Comparison of ENCODE assay signal across 4 cellular contexts in the genomic region with DNA sequence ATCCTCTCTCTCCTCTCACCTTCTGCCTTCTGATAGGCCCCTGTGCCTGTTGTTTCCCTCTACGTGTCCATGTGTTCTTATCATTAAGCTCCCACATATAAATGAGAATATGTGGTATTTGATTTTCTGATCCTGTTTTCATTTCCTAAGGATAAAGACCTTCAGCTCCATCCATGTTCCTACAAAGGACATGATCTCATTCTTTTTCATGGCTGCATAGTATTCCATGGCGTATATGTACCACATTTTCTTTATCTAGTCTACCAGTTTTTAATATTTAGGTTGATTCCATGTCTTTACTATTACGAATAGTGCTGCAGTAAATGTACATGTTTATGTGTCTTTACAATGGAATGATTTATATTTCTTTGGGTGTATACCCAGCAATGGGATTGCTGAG.
A peak's percentile ranks its signal among the peaks of the same experiment; 100 is the strongest.
TF ChIP-seq lines count a peak whose summit lies in the region.

No MANE protein-coding gene starts in this region.

TF ChIP-seq in SK-N-SH treated with all-trans-retinoic acid at 6 μM for 48 hours, 23 proteins besides CTCF, POLR2A, EP300 and RAD21:
- TF ChIP-seq, protein P1, sequence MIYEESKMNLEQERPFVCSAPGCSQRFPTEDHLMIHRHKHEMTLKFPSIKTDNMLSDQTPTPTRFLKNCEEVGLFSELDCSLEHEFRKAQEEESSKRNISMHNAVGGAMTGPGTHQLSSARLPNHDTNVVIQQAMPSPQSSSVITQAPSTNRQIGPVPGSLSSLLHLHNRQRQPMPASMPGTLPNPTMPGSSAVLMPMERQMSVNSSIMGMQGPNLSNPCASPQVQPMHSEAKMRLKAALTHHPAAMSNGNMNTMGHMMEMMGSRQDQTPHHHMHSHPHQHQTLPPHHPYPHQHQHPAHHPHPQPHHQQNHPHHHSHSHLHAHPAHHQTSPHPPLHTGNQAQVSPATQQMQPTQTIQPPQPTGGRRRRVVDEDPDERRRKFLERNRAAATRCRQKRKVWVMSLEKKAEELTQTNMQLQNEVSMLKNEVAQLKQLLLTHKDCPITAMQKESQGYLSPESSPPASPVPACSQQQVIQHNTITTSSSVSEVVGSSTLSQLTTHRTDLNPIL (CRISPR knock-in tag; IDR thresholded peaks at IDR 0.05; ENCODE audit: low read depth), result no peak
- TF ChIP-seq, protein P2, sequence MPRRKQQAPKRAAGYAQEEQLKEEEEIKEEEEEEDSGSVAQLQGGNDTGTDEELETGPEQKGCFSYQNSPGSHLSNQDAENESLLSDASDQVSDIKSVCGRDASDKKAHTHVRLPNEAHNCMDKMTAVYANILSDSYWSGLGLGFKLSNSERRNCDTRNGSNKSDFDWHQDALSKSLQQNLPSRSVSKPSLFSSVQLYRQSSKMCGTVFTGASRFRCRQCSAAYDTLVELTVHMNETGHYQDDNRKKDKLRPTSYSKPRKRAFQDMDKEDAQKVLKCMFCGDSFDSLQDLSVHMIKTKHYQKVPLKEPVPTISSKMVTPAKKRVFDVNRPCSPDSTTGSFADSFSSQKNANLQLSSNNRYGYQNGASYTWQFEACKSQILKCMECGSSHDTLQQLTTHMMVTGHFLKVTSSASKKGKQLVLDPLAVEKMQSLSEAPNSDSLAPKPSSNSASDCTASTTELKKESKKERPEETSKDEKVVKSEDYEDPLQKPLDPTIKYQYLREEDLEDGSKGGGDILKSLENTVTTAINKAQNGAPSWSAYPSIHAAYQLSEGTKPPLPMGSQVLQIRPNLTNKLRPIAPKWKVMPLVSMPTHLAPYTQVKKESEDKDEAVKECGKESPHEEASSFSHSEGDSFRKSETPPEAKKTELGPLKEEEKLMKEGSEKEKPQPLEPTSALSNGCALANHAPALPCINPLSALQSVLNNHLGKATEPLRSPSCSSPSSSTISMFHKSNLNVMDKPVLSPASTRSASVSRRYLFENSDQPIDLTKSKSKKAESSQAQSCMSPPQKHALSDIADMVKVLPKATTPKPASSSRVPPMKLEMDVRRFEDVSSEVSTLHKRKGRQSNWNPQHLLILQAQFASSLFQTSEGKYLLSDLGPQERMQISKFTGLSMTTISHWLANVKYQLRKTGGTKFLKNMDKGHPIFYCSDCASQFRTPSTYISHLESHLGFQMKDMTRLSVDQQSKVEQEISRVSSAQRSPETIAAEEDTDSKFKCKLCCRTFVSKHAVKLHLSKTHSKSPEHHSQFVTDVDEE (CRISPR knock-in tag; IDR thresholded peaks at IDR 0.05), result no peak
- TF ChIP-seq ZNF8 (CRISPR knock-in tag; IDR thresholded peaks at IDR 0.05), result peak; percentile 95

TF ChIP-seq in SK-N-SH, 30 proteins besides CTCF, POLR2A, EP300 and RAD21:
- TF ChIP-seq CHD2 (IDR thresholded peaks at IDR 0.05; ENCODE audit: low read length, partially characterized antibody), result no peak
- no peak for TF ChIP-seq ELF1 (IDR thresholded peaks at IDR 0.05)
- TF ChIP-seq RFX5 (IDR thresholded peaks at IDR 0.05; ENCODE audit: low read length), result no peak
- no peak for TF ChIP-seq MXI1 (IDR thresholded peaks at IDR 0.05; ENCODE audit: low read depth, low read length)
- TF ChIP-seq RXRA (IDR thresholded peaks at IDR 0.05; ENCODE audit: borderline replicate concordance, low read depth), result no peak
- TF ChIP-seq NFIC (IDR thresholded peaks at IDR 0.05; ENCODE audit: borderline replicate concordance), result no peak
- no peak for TF ChIP-seq MEF2A (IDR thresholded peaks at IDR 0.05; ENCODE audit: borderline replicate concordance, low read depth)

TF ChIP-seq in HEK293, 187 proteins besides CTCF, POLR2A, EP300 and RAD21:
- TF ChIP-seq, protein P3, sequence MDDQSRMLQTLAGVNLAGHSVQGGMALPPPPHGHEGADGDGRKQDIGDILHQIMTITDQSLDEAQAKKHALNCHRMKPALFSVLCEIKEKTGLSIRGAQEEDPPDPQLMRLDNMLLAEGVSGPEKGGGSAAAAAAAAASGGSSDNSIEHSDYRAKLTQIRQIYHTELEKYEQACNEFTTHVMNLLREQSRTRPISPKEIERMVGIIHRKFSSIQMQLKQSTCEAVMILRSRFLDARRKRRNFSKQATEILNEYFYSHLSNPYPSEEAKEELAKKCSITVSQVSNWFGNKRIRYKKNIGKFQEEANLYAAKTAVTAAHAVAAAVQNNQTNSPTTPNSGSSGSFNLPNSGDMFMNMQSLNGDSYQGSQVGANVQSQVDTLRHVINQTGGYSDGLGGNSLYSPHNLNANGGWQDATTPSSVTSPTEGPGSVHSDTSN (CRISPR knock-in tag; IDR thresholded peaks at IDR 0.05), result no peak
- no peak for TF ChIP-seq ZNF248 (tag by site-specific recombination; IDR thresholded peaks at IDR 0.05)
- TF ChIP-seq ZNF146 (tag by site-specific recombination; IDR thresholded peaks at IDR 0.05), result peak; percentile 82
- TF ChIP-seq, protein P4, sequence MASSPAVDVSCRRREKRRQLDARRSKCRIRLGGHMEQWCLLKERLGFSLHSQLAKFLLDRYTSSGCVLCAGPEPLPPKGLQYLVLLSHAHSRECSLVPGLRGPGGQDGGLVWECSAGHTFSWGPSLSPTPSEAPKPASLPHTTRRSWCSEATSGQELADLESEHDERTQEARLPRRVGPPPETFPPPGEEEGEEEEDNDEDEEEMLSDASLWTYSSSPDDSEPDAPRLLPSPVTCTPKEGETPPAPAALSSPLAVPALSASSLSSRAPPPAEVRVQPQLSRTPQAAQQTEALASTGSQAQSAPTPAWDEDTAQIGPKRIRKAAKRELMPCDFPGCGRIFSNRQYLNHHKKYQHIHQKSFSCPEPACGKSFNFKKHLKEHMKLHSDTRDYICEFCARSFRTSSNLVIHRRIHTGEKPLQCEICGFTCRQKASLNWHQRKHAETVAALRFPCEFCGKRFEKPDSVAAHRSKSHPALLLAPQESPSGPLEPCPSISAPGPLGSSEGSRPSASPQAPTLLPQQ (tag by site-specific recombination; IDR thresholded peaks at IDR 0.05), result no peak
- TF ChIP-seq GLI4 (tag by site-specific recombination; IDR thresholded peaks at IDR 0.05), result no peak
- no peak for TF ChIP-seq ZNF610 (tag by site-specific recombination; IDR thresholded peaks at IDR 0.05; ENCODE audit: borderline replicate concordance)
- TF ChIP-seq, protein P5, sequence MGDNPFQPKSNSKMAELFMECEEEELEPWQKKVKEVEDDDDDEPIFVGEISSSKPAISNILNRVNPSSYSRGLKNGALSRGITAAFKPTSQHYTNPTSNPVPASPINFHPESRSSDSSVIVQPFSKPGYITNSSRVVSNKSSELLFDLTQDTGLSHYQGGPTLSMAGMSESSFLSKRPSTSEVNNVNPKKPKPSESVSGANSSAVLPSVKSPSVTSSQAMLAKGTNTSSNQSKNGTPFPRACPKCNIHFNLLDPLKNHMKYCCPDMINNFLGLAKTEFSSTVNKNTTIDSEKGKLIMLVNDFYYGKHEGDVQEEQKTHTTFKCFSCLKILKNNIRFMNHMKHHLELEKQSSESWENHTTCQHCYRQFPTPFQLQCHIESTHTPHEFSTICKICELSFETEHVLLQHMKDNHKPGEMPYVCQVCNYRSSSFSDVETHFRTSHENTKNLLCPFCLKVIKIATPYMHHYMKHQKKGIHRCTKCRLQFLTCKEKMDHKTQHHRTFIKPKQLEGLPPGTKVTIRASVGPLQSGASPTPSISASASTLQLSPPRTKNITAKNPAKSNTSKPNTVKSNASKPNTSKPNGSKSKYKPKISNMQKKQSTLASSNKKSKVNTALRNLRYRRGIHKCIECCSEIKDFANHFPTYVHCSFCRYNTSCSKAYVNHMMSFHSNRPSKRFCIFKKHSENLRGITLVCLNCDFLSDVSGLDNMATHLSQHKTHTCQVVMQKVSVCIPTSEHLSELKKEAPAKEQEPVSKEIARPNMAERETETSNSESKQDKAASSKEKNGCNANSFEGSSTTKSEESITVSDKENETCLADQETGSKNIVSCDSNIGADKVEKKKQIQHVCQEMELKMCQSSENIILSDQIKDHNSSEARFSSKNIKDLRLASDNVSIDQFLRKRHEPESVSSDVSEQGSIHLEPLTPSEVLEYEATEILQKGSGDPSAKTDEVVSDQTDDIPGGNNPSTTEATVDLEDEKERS (tag by site-specific recombination; IDR thresholded peaks at IDR 0.05), result 0 out of 2 replicates have a peak, but pooled peaks have one; percentile 59
TF ChIP-seq in HEK293: peak in this region for 2.

TF ChIP-seq in H1, 55 proteins besides CTCF, POLR2A, EP300 and RAD21:
- TF ChIP-seq KDM1A (IDR thresholded peaks at IDR 0.05; ENCODE audit: borderline replicate concordance, low read length) (0 out of 2 replicates have a peak, but pooled peaks have one; percentile 47), POLR2AphosphoS5 (IDR thresholded peaks at IDR 0.05; ENCODE audit: low read depth, low read length) (no peak)
